ENCODE assay signal across 8 cellular contexts in genomic region chr2:48600204-48600813, GRCh38. TPM values are rescaled to one million over a fixed set of nuclear protein-coding genes. Genes with fewer than 3 reads are reported as not detected.
DNase-seq lines count a peak whose midpoint lies in the region; ATAC-seq, FAIRE-seq and TF ChIP-seq lines count a peak whose summit lies in the region.

No MANE protein-coding gene starts in this region.

- peaks cover 0 to 9% of the 10 kb centered on the region in 2 donors for H3K4me1 ChIP-seq in adrenal gland (replicated peaks in 1 of 2)

- H3K27me3 ChIP-seq in adrenal gland = no peaks in the 10 kb centered on the region

- peak; percentile 68 for DNase-seq in Ammon's horn (ENCODE audit: low spot score)
- peak; percentile 15 for DNase-seq in NCI-H2029 treated with DMSO at 0.1 percent for 48 hours (lab: John Stamatoyannopoulos, UW)
- peak in 1 of 7 donors; percentile 14 for DNase-seq in adrenal gland
- DNase-seq in iris pigment epithelial cell (ENCODE audit: low read depth) = peak; percentile 45
- peak; percentile 51 for DNase-seq in urothelium cell line (ENCODE audit: low spot score)

- 29 to 38% (median 33%) methylated on average over 4 of the region's 4 CpGs for WGBS in adrenal gland, 4 donors

- ATAC-seq in GM18517 (IDR thresholded peaks at IDR 0.05; ENCODE audit: unreplicated experiment) (peak; percentile 57), GM18870 (IDR thresholded peaks at IDR 0.05; ENCODE audit: unreplicated experiment) (no peak), GM21529 (IDR thresholded peaks at IDR 0.05; ENCODE audit: unreplicated experiment) (no peak)

- no peaks in the 10 kb centered on the region for H3K36me3 ChIP-seq in adrenal gland (replicated peaks in 1 of 2)

- H3K27ac ChIP-seq in adrenal gland = no peak overlapping the region

- intact Hi-C loops in adrenal gland (cut with DNase I) = no loop called here

- no peak for TF ChIP-seq POLR2A in adrenal gland (IDR thresholded peaks at IDR 0.05)

- FAIRE-seq in urothelium cell line (lab: Jason Lieb, UNC) = no peak

- H3K4me3 ChIP-seq in adrenal gland = no peak overlapping the region

- peak; percentile 37 to 76 (median 60) for TF ChIP-seq CTCF in adrenal gland (IDR thresholded peaks at IDR 0.05)

- no peaks in the 10 kb centered on the region for H3K9me3 ChIP-seq in adrenal gland (replicated peaks in 1 of 3)

RNA-seq across cellular contexts. Expression of gene GTF2A1L, which starts 17.3 kb away (rescaled TPM):
- 1 to 10 TPM in 2 of 8 donors, under 1 TPM in 1, not detected in 5; 0.37 to 3.3 (median 1.8) TPM for total RNA-seq in adrenal gland
- polyA plus RNA-seq in adrenal gland = 1 to 10 TPM in 1 of 3 donors, under 1 TPM in 1, not detected in 1; 0.37 to 1.3 TPM
